ENCODE assay signal across 1 cellular context in genomic region chr6:26307830-26308229, GRCh38.
TF ChIP-seq lines count a peak whose summit lies in the region.

No MANE protein-coding gene starts in this region.

TF ChIP-seq in GM12878, 131 proteins besides CTCF, POLR2A, EP300 and RAD21 (continued from another document):
- TF ChIP-seq, protein P1, sequence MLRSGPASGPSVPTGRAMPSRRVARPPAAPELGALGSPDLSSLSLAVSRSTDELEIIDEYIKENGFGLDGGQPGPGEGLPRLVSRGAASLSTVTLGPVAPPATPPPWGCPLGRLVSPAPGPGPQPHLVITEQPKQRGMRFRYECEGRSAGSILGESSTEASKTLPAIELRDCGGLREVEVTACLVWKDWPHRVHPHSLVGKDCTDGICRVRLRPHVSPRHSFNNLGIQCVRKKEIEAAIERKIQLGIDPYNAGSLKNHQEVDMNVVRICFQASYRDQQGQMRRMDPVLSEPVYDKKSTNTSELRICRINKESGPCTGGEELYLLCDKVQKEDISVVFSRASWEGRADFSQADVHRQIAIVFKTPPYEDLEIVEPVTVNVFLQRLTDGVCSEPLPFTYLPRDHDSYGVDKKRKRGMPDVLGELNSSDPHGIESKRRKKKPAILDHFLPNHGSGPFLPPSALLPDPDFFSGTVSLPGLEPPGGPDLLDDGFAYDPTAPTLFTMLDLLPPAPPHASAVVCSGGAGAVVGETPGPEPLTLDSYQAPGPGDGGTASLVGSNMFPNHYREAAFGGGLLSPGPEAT (IDR thresholded peaks at IDR 0.05; ENCODE audit: low read depth), result peak; percentile 57; the same call in 1 of the 2 replicates
- TF ChIP-seq MTA2 (IDR thresholded peaks at IDR 0.05; ENCODE audit: low read depth) (peak; percentile 80), BCL11A (IDR thresholded peaks at IDR 0.05; ENCODE audit: low read depth, low read length) (peak; percentile 27; the same call in 1 of the 2 replicates), IKZF2 (IDR thresholded peaks at IDR 0.05) (peak; percentile 73 to 81), NR2F1 (conservative IDR thresholded peaks at IDR 0.05) (0 out of 2 replicates have a peak, but pooled peaks have one; percentile 22), POLR2AphosphoS5 (IDR thresholded peaks at IDR 0.05; ENCODE audit: low read length) (no peak)
- TF ChIP-seq, protein P2, sequence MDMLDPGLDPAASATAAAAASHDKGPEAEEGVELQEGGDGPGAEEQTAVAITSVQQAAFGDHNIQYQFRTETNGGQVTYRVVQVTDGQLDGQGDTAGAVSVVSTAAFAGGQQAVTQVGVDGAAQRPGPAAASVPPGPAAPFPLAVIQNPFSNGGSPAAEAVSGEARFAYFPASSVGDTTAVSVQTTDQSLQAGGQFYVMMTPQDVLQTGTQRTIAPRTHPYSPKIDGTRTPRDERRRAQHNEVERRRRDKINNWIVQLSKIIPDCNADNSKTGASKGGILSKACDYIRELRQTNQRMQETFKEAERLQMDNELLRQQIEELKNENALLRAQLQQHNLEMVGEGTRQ (IDR thresholded peaks at IDR 0.05; ENCODE audit: borderline replicate concordance, low read depth, low read length), result no peak
TF ChIP-seq in GM12878: peak in this region for 6.
